ENCODE assay signal across 1 cellular context in genomic region chr19:30065680-30066606, GRCh38.
TF ChIP-seq lines count a peak whose summit lies in the region.

No MANE protein-coding gene starts in this region.

TF ChIP-seq in K562, 482 proteins besides CTCF, POLR2A, EP300 and RAD21 (continued from another document):
- TF ChIP-seq CREBBP (IDR thresholded peaks at IDR 0.05; ENCODE audit: low read depth, low read length), result no peak
